In the genomic region with DNA sequence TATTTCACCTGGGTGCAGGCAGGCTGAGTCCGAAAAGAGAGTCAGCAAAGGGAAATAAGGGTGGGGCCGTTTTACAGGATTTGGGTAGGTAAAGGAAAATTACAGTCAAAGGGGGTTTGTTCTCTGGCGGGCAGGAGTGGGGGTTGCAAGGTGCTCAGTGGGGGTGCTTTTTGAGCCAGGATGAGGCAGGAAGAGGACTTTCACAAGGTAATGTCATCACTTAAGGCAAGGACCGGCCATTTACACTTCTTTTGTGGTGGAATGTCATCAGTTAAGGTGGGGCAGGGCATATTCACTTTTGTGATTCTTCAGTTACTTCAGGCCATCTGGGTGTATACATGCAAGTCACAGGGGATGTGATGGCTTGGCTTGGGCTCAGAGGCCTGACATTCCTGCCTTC, we compare ENCODE assay signal across 14 cellular contexts. TPM values are rescaled to one million over a fixed set of nuclear protein-coding genes. Genes with fewer than 3 reads are reported as not detected.
DNase-seq lines count a peak whose midpoint lies in the region; ATAC-seq, FAIRE-seq and TF ChIP-seq lines count a peak whose summit lies in the region.
"Not testable (repeated sequence)": the region's sequence is repeated elsewhere in the genome, so short reads cannot be mapped to it uniquely, and the experiment has no call there.
"Had no signal": no experiment of that assay in that cellular context is flagged by ENCODE, and none has a peak within 500 bp of the region (broad histone marks: within the 10 kb centered on the region; RNA-seq: fewer than 3 reads in every experiment).

No MANE protein-coding gene starts in this region.

- no CpG with 5 or more reads among the region's 4 CpGs for WGBS in H9 (ENCODE audit: extremely low coverage, insufficient read length, low lambda C conversion rate)
- 4% methylated on average over 3 of the region's 4 CpGs; no CpG with 5 or more reads in 1 of the 2 experiments for WGBS in H1 (ENCODE audit: extremely low coverage in 1 of 2, insufficient coverage in 1 of 2, insufficient read length in 1 of 2, insufficient replicate concordance in 2 of 2, low coverage in 1 of 2, low lambda C conversion rate in 2 of 2, missing lambda C conversion rate in 1 of 2), 2 experiments
- no CpG with 5 or more reads among the region's 4 CpGs for WGBS in mesendoderm (ENCODE audit: extremely low coverage, insufficient coverage, low lambda C conversion rate)

- H3K56ac ChIP-seq in H9 (ENCODE audit: insufficient read length, low read depth, low read length); H1 (replicated peaks; ENCODE audit: insufficient read length, low read depth, low read length): not testable (repeated sequence)
- peak overlapping the region; percentile 64 for H3K56ac ChIP-seq in mesendoderm (ENCODE audit: low read length)

- not testable (repeated sequence) for TF ChIP-seq POLR2A in H1 (IDR thresholded peaks at IDR 0.05; ENCODE audit: control extremely low read depth in 1 of 2, low read depth in 2 of 2, low read length in 2 of 2)

- H3K4me3 Mint-ChIP-seq in GM23338, H9: not testable (repeated sequence)

- not testable (repeated sequence) for TF ChIP-seq RAD21 in H1 (IDR thresholded peaks at IDR 0.05 in 1 of 2, conservative IDR thresholded peaks at IDR 0.05 in 1 of 2; ENCODE audit: low read depth in 2 of 2, low read length in 2 of 2)

- H3K36me3 Mint-ChIP-seq in GM23338 (ENCODE audit: low read depth) = not testable (repeated sequence)
- peaks cover 40 to 46% (median 41%) of the 10 kb centered on the region in 3 experiments for H3K36me3 Mint-ChIP-seq in H9 (ENCODE audit: insufficient read depth in 1 of 3, low read depth in 3 of 3)

- H3K23me2 ChIP-seq in H9 (ENCODE audit: insufficient read length, low read depth, low read length, poor library complexity, severe bottlenecking); H1 (ENCODE audit: low read depth, low read length): not testable (repeated sequence)

- H3K4me1 Mint-ChIP-seq in GM23338 (peaks cover 37% of the 10 kb centered on the region), H9 (peaks cover 34 to 37% of the 10 kb centered on the region in 2 experiments)

- H4K91ac ChIP-seq in H9 (ENCODE audit: insufficient read length, low read depth, low read length) = not testable (repeated sequence)
- peak overlapping the region; percentile 63 for H4K91ac ChIP-seq in H1 (replicated peaks; ENCODE audit: insufficient read length, low read length)

- H3K4me1 ChIP-seq in GM23338 (ENCODE audit: insufficient read depth) (peaks cover 45% of the 10 kb centered on the region), HUES6 (ENCODE audit: control insufficient read depth, insufficient read depth, low read length) (peaks cover 18% of the 10 kb centered on the region)
- H3K4me1 ChIP-seq in H9 (ENCODE audit: insufficient read depth, low read length); NT2/D1 (ENCODE audit: insufficient read depth, insufficient read length); H1 (replicated peaks in 1 of 4; ENCODE audit: control insufficient read depth in 3 of 4, insufficient read depth in 4 of 4, low read length in 3 of 4); iPS-15b (ENCODE audit: control insufficient read depth, insufficient read depth, low read length); mesendoderm (ENCODE audit: control insufficient read depth, low read depth, low read length): not testable (repeated sequence)

- CTCF ChIA-PET in H1 (lab: Charles Lee; ENCODE audit: partially characterized antibody) = interaction anchor here (1.1 to 1.3 kb wide), 2 partner anchors 13 to 32 kb away, joined by 5 to 6 read pairs; a partner anchor contains a TSS

- DNase-seq in GM23338 (ENCODE audit: low spot score); H9; NT2/D1 (ENCODE audit: low read depth, low spot score); H1 (ENCODE audit: low read depth in 1 of 2, low spot score in 2 of 2); mesendoderm: not testable (repeated sequence)

- H3K9ac ChIP-seq in H9 (ENCODE audit: extremely low read depth, insufficient read length, low read length); NT2/D1 (ENCODE audit: insufficient read length, low read depth); H1 (replicated peaks in 1 of 4; ENCODE audit: extremely low read depth in 1 of 4, low read depth in 3 of 4, low read length in 3 of 4): not testable (repeated sequence)
- H3K9ac ChIP-seq in HUES6 (ENCODE audit: low read length) = peak overlapping the region; percentile 76
- peak overlapping the region; percentile 1 for H3K9ac ChIP-seq in iPS-15b (ENCODE audit: low read depth, low read length)
- peak overlapping the region; percentile 41 for H3K9ac ChIP-seq in mesendoderm (ENCODE audit: low read length)

- not testable (repeated sequence) for H2BK120ac ChIP-seq in H9 (ENCODE audit: low read depth, low read length, poor library complexity, severe bottlenecking); H1 (replicated peaks; ENCODE audit: low read depth, low read length); mesendoderm (ENCODE audit: low read depth, low read length)

- H2BK12ac ChIP-seq in H9 (ENCODE audit: insufficient read length, low read depth, low read length); H1 (ENCODE audit: low read depth, low read length): not testable (repeated sequence)

- not testable (repeated sequence) for H2AK5ac ChIP-seq in H9 (ENCODE audit: insufficient read length, low read length); H1 (ENCODE audit: low read depth, low read length); mesendoderm (ENCODE audit: low read length)

- peaks cover 41% of the 10 kb centered on the region for H4K20me1 ChIP-seq in GM23338 (replicated peaks; ENCODE audit: insufficient read depth)
- not testable (repeated sequence) for H4K20me1 ChIP-seq in H9 (ENCODE audit: control insufficient read depth, insufficient read depth, insufficient read length)
- H4K20me1 ChIP-seq in H1 (replicated peaks in 1 of 2; ENCODE audit: control insufficient read depth in 1 of 2, insufficient read depth in 2 of 2, low read length in 2 of 2) = peaks cover 1 to 17% of the 10 kb centered on the region in 2 experiments

- not testable (repeated sequence) for H2BK5ac ChIP-seq in H9 (ENCODE audit: insufficient read length, low read length); mesendoderm (ENCODE audit: low read length)
- peak overlapping the region; percentile 63; the same call in 1 of the 2 replicates for H2BK5ac ChIP-seq in H1 (ENCODE audit: low read depth, low read length)

- H3T11ph ChIP-seq in H9 (ENCODE audit: low read length) = not testable (repeated sequence)

- peak; percentile 33 for ATAC-seq in GM23338

- not testable (repeated sequence) for H3K79me1 ChIP-seq in H9 (ENCODE audit: insufficient read depth, low read depth, low read length, poor library complexity, severe bottlenecking); H1 (ENCODE audit: low read depth, low read length); mesendoderm (ENCODE audit: low read length)

- peak overlapping the region; percentile 74 for H3K4me2 ChIP-seq in GM23338
- H3K4me2 ChIP-seq in H9 (ENCODE audit: insufficient read depth, insufficient read length, low read length) = peak overlapping the region; percentile 90
- peak overlapping the region; percentile 66 to 68 for H3K4me2 ChIP-seq in H1 (ENCODE audit: insufficient read depth in 1 of 2, low read depth in 2 of 2, low read length in 2 of 2)
- not testable (repeated sequence) for H3K4me2 ChIP-seq in mesendoderm (ENCODE audit: low read length)

- not testable (repeated sequence) for TF ChIP-seq EP300 in H1 (IDR thresholded peaks at IDR 0.05; ENCODE audit: borderline replicate concordance in 1 of 2, low read depth in 2 of 2, low read length in 2 of 2)

- H4K8ac ChIP-seq in H9 (replicated peaks; ENCODE audit: insufficient read length, low read depth, low read length); H1 (ENCODE audit: extremely low read depth, insufficient read depth, low read length); mesendoderm (ENCODE audit: low read depth, low read length): not testable (repeated sequence)

- not testable (repeated sequence) for H3K9me2 ChIP-seq in GM23338 (ENCODE audit: insufficient read depth)

- not testable (repeated sequence) for H2AFZ ChIP-seq in GM23338; H9 (ENCODE audit: low read length); H1 (ENCODE audit: low read length)

- H3K4ac ChIP-seq in H9 (ENCODE audit: low read depth, low read length); H1 (replicated peaks; ENCODE audit: insufficient read length, low read depth, low read length); mesendoderm (ENCODE audit: low read depth, low read length): not testable (repeated sequence)

- not testable (repeated sequence) for TF ChIP-seq CTCF in GM23338 (conservative IDR thresholded peaks at IDR 0.05; ENCODE audit: low read depth in 2 of 2); H9 (conservative IDR thresholded peaks at IDR 0.05); H1 (IDR thresholded peaks at IDR 0.05; ENCODE audit: control extremely low read depth in 1 of 3, insufficient read depth in 1 of 3, low read depth in 1 of 3, low read length in 3 of 3)

- peaks cover 41% of the 10 kb centered on the region for H3F3A ChIP-seq in GM23338 (replicated peaks; ENCODE audit: low read depth)

- not testable (repeated sequence) for H3K27me3 ChIP-seq in GM23338 (ENCODE audit: insufficient read depth); H9 (ENCODE audit: insufficient read depth, low read length); HUES6 (ENCODE audit: control insufficient read depth, insufficient read depth, low read length); NT2/D1 (ENCODE audit: insufficient read depth, insufficient read length); H1 (replicated peaks in 1 of 4; ENCODE audit: control insufficient read depth in 3 of 4, extremely low read depth in 1 of 4, insufficient read depth in 3 of 4, low read length in 3 of 4); iPS-15b (ENCODE audit: control insufficient read depth, insufficient read depth, low read length); mesendoderm (ENCODE audit: insufficient read depth, low read length, poor library complexity)

- H2BK15ac ChIP-seq in H9 (ENCODE audit: low read depth, low read length); H1 (ENCODE audit: low read length); mesendoderm (replicated peaks; ENCODE audit: low read depth): not testable (repeated sequence)

- not testable (repeated sequence) for H3K27ac Mint-ChIP-seq in GM23338
- H3K27ac Mint-ChIP-seq in H9 = peak overlapping the region in 2 of 3 experiments; percentile 42 to 91

- H3K27ac ChIP-seq in GM23338 (ENCODE audit: low read depth) = peak overlapping the region; percentile 89
- peak overlapping the region; percentile 18 for H3K27ac ChIP-seq in H9 (ENCODE audit: insufficient read length, low read depth, low read length)
- peak overlapping the region; percentile 55 for H3K27ac ChIP-seq in HUES6 (ENCODE audit: low read depth, low read length)
- H3K27ac ChIP-seq in H1 (ENCODE audit: low read depth, low read length); mesendoderm (ENCODE audit: low read depth, low read length): not testable (repeated sequence)

- H3K14ac ChIP-seq in H9 (ENCODE audit: insufficient read depth, low read length); H1 (ENCODE audit: insufficient read length): not testable (repeated sequence)

- peak overlapping the region; percentile 91 for H3K4me3 ChIP-seq in GM23338
- H3K4me3 ChIP-seq in HUES6 (ENCODE audit: low read depth, low read length) = peak overlapping the region; percentile 40
- H3K4me3 ChIP-seq in NT2/D1 (ENCODE audit: insufficient read length, low read depth) = peak overlapping the region; percentile 26
- peak overlapping the region; percentile 12 to 56 (median 24); a peak in 6 of 8 replicates for H3K4me3 ChIP-seq in H1 (ENCODE audit: extremely low read depth in 1 of 4, insufficient read depth in 2 of 4, low read depth in 3 of 4, low read length in 4 of 4)
- H3K4me3 ChIP-seq in iPS-15b (ENCODE audit: low read depth, low read length) = peak overlapping the region; percentile 36
- peak overlapping the region; percentile 25; the same call in 1 of the 2 replicates for H3K4me3 ChIP-seq in iPS-18c (ENCODE audit: insufficient read depth, low read depth, low read length)
- not testable (repeated sequence) for H3K4me3 ChIP-seq in mesendoderm (ENCODE audit: low read length)

- H3K23ac ChIP-seq in H9 (ENCODE audit: insufficient read length, low read depth, low read length); H1 (ENCODE audit: insufficient read length); mesendoderm (ENCODE audit: low read length): not testable (repeated sequence)

- peaks cover 80% of the 10 kb centered on the region for H3K36me3 ChIP-seq in GM23338 (ENCODE audit: insufficient read depth)
- peaks cover 82% of the 10 kb centered on the region for H3K36me3 ChIP-seq in HUES6 (ENCODE audit: control insufficient read depth, insufficient read depth, low read length)
- H3K36me3 ChIP-seq in NT2/D1 (ENCODE audit: insufficient read depth, insufficient read length, low read length) = peaks cover 26% of the 10 kb centered on the region
- peaks cover 14 to 74% (median 48%) of the 10 kb centered on the region in 4 experiments for H3K36me3 ChIP-seq in H1 (ENCODE audit: control insufficient read depth in 2 of 4, insufficient read depth in 4 of 4, low read length in 3 of 4)
- H3K36me3 ChIP-seq in iPS-15b (ENCODE audit: control insufficient read depth, insufficient read depth, low read length) = peaks cover 32% of the 10 kb centered on the region
- H3K36me3 ChIP-seq in mesendoderm (ENCODE audit: control insufficient read depth, insufficient read depth, low read length) = not testable (repeated sequence)

- peaks cover 98% of the 10 kb centered on the region for H3K79me2 ChIP-seq in GM23338 (replicated peaks; ENCODE audit: insufficient read depth)
- peaks cover 31% of the 10 kb centered on the region; the same call in 1 of the 2 replicates for H3K79me2 ChIP-seq in H9 (ENCODE audit: insufficient read depth, low read length)
- peaks cover 0 to 88% of the 10 kb centered on the region in 2 experiments; a peak in 3 of 4 replicates for H3K79me2 ChIP-seq in H1 (ENCODE audit: control insufficient read depth in 1 of 2, insufficient read depth in 2 of 2, low read length in 2 of 2)
- peaks cover 18% of the 10 kb centered on the region for H3K79me2 ChIP-seq in mesendoderm (ENCODE audit: control insufficient read depth, insufficient read depth, low read length)

- H4K5ac ChIP-seq in H9 (ENCODE audit: insufficient read length, low read depth, low read length); H1 (ENCODE audit: insufficient read length, low read depth, low read length); mesendoderm (ENCODE audit: low read length): not testable (repeated sequence)

- POLR2A ChIA-PET in H1 (lab: Charles Lee; ENCODE audit: partially characterized antibody) = interaction anchor here (0.8 to 2.6 kb wide), 7 partner anchors 9 to 174 kb away, joined by 3 to 19 read pairs (median 10); a partner anchor contains a TSS

- H3K9me3 ChIP-seq in H9 (ENCODE audit: control insufficient read depth, low read depth, low read length); HUES6 (ENCODE audit: control insufficient read depth, insufficient read depth, low read depth, low read length); NT2/D1 (ENCODE audit: insufficient read depth, low read length); H1 (ENCODE audit: insufficient read depth in 2 of 2, low read depth in 1 of 2, low read length in 1 of 2); iPS-15b (ENCODE audit: control insufficient read depth, insufficient read depth, low read length); iPS-18c (ENCODE audit: control insufficient read depth, insufficient read depth, low read length): not testable (repeated sequence)

- H3K27me3 Mint-ChIP-seq in GM23338 (ENCODE audit: insufficient read depth, low read depth, poor library complexity) = peaks cover 18% of the 10 kb centered on the region
- H3K27me3 Mint-ChIP-seq in H9 (ENCODE audit: low read depth) = not testable (repeated sequence)

- FAIRE-seq in H1 (lab: Jason Lieb, UNC) = not testable (repeated sequence)

- H3K9me3 Mint-ChIP-seq in GM23338 = peaks cover 11% of the 10 kb centered on the region
- not testable (repeated sequence) for H3K9me3 Mint-ChIP-seq in H9

- not testable (repeated sequence) for H3K18ac ChIP-seq in H9 (ENCODE audit: insufficient read length, low read depth, low read length); mesendoderm (ENCODE audit: low read length)
- peak overlapping the region; percentile 91; the same call in 1 of the 2 replicates for H3K18ac ChIP-seq in H1 (ENCODE audit: extremely low read depth, low read length)

- H2BK20ac ChIP-seq in H9 (ENCODE audit: low read depth, low read length, poor library complexity, severe bottlenecking); H1 (ENCODE audit: low read length): not testable (repeated sequence)

RNA-seq across cellular contexts. Expression of a gene that starts 32.2 kb away (rescaled TPM):
- 65.4 and 74.5 TPM in 2 replicates for total RNA-seq in GM23338 (2014; rRNA removed; shearing (Covaris generic))
- polyA plus RNA-seq in GM23338 (2016; fragmentation: Nextera tagmentation; extraction: Ambion mirVana) = 15.8 and 19.9 TPM in 2 replicates
- total RNA-seq in H9 (2021) = 19.4 and 21.8 TPM in 2 replicates
- 71.7 and 81.9 TPM in 2 replicates for total RNA-seq in H1 (2021; fragmentation: NEBNext Ultra II Directional; extraction: Animal tissue kit (Norgen Biotek cat#: 25700))
- polyA plus RNA-seq in H1 (2011; rRNA removed) = 25.5 and 31.1 TPM in 2 replicates
- polyA plus RNA-seq in H1 (2011; cell fraction: cytosol; rRNA removed) = 31.0 TPM
- polyA plus RNA-seq in H1 (2011; cell fraction: nucleus; rRNA removed) = 84.4 TPM
- 42.2 to 78.3 TPM (median 55.7 TPM) in 4 replicates for polyA plus RNA-seq in H1 (2012, experiment 1 of 2)
- 3.8 TPM for polyA plus RNA-seq in H1 (2012, experiment 2 of 2)
- 45.2 TPM for polyA plus RNA-seq in H1 (2013, experiment 1 of 2)
- 45.6 TPM for polyA plus RNA-seq in H1 (2013, experiment 2 of 2)
- polyA minus RNA-seq in H1 (2011; rRNA and poly(A)+ RNA removed) = 309 and 326 TPM in 2 replicates
- polyA minus RNA-seq in H1 (2011; cell fraction: cytosol; rRNA and poly(A)+ RNA removed) = 62.8 TPM
- 592 TPM for polyA minus RNA-seq in H1 (2011; cell fraction: nucleus; rRNA and poly(A)+ RNA removed)
- polyA plus RNA-seq in mesendoderm (2013, experiment 1 of 2) = 29.2 TPM
- 29.6 TPM for polyA plus RNA-seq in mesendoderm (2013, experiment 2 of 2)
- total RNA-seq: A673; CD4-positive, alpha-beta memory T cell; CD4-positive, CD25-positive, alpha-beta regulatory T cell; CD8-positive, alpha-beta memory T cell had no signal
- polyA plus RNA-seq: AG04450; CD14-positive monocyte; CD4-positive, alpha-beta memory T cell; CD4-positive, CD25-positive, alpha-beta regulatory T cell; CD8-positive, alpha-beta memory T cell had no signal
